In genomic region chr11:118790357-118791014, GRCh38 we compare ENCODE assay signal across 8 cellular contexts. TPM values are rescaled to one million over a fixed set of nuclear protein-coding genes. Genes with fewer than 3 reads are reported as not detected.
A peak's percentile ranks its signal among the peaks of the same experiment; 100 is the strongest.
DNase-seq lines count a peak whose midpoint lies in the region; ATAC-seq and TF ChIP-seq lines count a peak whose summit lies in the region.

No MANE protein-coding gene starts in this region.

- DNase-seq in AG04450 (ENCODE audit: low read depth, low spot score) (no peak), OCI-M2 (lab: John Stamatoyannopoulos, UW; ENCODE audit: unreplicated experiment) (peak; percentile 55), fibroblast of villous mesenchyme (ENCODE audit: low read depth) (peak; percentile 78), nephron progenitor cell (peak; percentile 55), superior temporal gyrus (ENCODE audit: extremely low spot score) (peak; percentile 92)
- no peak for DNase-seq in activated T-helper 2 cell treated with anti-CD3 and anti-CD28 coated beads, Interferon-gamma antibody, Interleukin-2, Interleukin-4, amounts not matched to agents 10 μg/mL and 5 μg/mL and 100 μg/mL, durations not matched to agents 14 hours and 24 hours and 36 hours (ENCODE audit: low spot score)

- peak; percentile 60 for TF ChIP-seq CTCF in AG04450 (IDR thresholded peaks at IDR 0.05; ENCODE audit: low read depth, low read length)
- TF ChIP-seq CTCF in fibroblast of villous mesenchyme (IDR thresholded peaks at IDR 0.05; ENCODE audit: insufficient read depth, low read depth, low read length): peak; percentile 53
- peak; percentile 23 for TF ChIP-seq CTCF in nephron progenitor cell (IDR thresholded peaks at IDR 0.05)

- H3K27ac Mint-ChIP-seq in activated T-helper 2 cell treated with anti-CD3 and anti-CD28 coated beads, Interferon-gamma antibody, Interleukin-2, Interleukin-4, amounts not matched to agents 10 μg/mL and 5 μg/mL and 100 μg/mL, durations not matched to agents 14 hours and 24 hours and 36 hours: peak overlapping the region; percentile 96
- H3K27ac Mint-ChIP-seq in nephron progenitor cell: peak overlapping the region; percentile 98

- intact Hi-C loops in activated T-helper 2 cell treated with anti-CD3 and anti-CD28 coated beads, Interferon-gamma antibody, Interleukin-2, Interleukin-4, amounts not matched to agents 10 μg/mL and 5 μg/mL and 100 μg/mL, durations not matched to agents 14 hours and 24 hours and 36 hours (cut with micrococcal nuclease): loop anchor here (1.0 to 2.0 kb wide), 3 partner anchors 54 to 207 kb away; no protein-coding TSS in a partner anchor

- CTCF ChIA-PET in AG04450 (lab: Charles Lee): interaction anchor here (0.8 to 3.4 kb wide), 9 partner anchors 10 to 225 kb away, joined by 3 to 19 read pairs (median 4); no protein-coding TSS in a partner anchor

- H3K4me3 ChIP-seq in AG04450 (ENCODE audit: low read depth, low read length) (peak overlapping the region; percentile 91), fibroblast of villous mesenchyme (ENCODE audit: low read depth, low read length) (peak overlapping the region; percentile 93)

- H3K4me1 Mint-ChIP-seq in activated T-helper 2 cell treated with anti-CD3 and anti-CD28 coated beads, Interferon-gamma antibody, Interleukin-2, Interleukin-4, amounts not matched to agents 10 μg/mL and 5 μg/mL and 100 μg/mL, durations not matched to agents 14 hours and 24 hours and 36 hours (ENCODE audit: low read depth): peaks cover 33% of the 10 kb centered on the region
- peaks cover 35% of the 10 kb centered on the region for H3K4me1 Mint-ChIP-seq in nephron progenitor cell

- no peaks in the 10 kb centered on the region for H3K9me3 Mint-ChIP-seq in activated T-helper 2 cell treated with anti-CD3 and anti-CD28 coated beads, Interferon-gamma antibody, Interleukin-2, Interleukin-4, amounts not matched to agents 10 μg/mL and 5 μg/mL and 100 μg/mL, durations not matched to agents 14 hours and 24 hours and 36 hours
- H3K9me3 Mint-ChIP-seq in nephron progenitor cell: no peaks in the 10 kb centered on the region

- peak overlapping the region; percentile 97 for H3K4me3 Mint-ChIP-seq in activated T-helper 2 cell treated with anti-CD3 and anti-CD28 coated beads, Interferon-gamma antibody, Interleukin-2, Interleukin-4, amounts not matched to agents 10 μg/mL and 5 μg/mL and 100 μg/mL, durations not matched to agents 14 hours and 24 hours and 36 hours (ENCODE audit: low read depth)
- peak overlapping the region; percentile 97 for H3K4me3 Mint-ChIP-seq in nephron progenitor cell

- H3K36me3 Mint-ChIP-seq in activated T-helper 2 cell treated with anti-CD3 and anti-CD28 coated beads, Interferon-gamma antibody, Interleukin-2, Interleukin-4, amounts not matched to agents 10 μg/mL and 5 μg/mL and 100 μg/mL, durations not matched to agents 14 hours and 24 hours and 36 hours (ENCODE audit: low read depth): peaks cover 32% of the 10 kb centered on the region
- peaks cover 24% of the 10 kb centered on the region for H3K36me3 Mint-ChIP-seq in nephron progenitor cell (ENCODE audit: low read depth)

- peak; percentile 31 for ATAC-seq in GM18907 (IDR thresholded peaks at IDR 0.05; ENCODE audit: unreplicated experiment)
- peak; percentile 6 for ATAC-seq in HG03520 (IDR thresholded peaks at IDR 0.05; ENCODE audit: unreplicated experiment)

- no peaks in the 10 kb centered on the region; the same call in 1 of the 2 replicates for H3K9me3 ChIP-seq in AG04450 (ENCODE audit: control insufficient read depth, insufficient read depth, low read length)

- H3K27me3 Mint-ChIP-seq in activated T-helper 2 cell treated with anti-CD3 and anti-CD28 coated beads, Interferon-gamma antibody, Interleukin-2, Interleukin-4, amounts not matched to agents 10 μg/mL and 5 μg/mL and 100 μg/mL, durations not matched to agents 14 hours and 24 hours and 36 hours (ENCODE audit: low read depth): no peaks in the 10 kb centered on the region
- H3K27me3 Mint-ChIP-seq in nephron progenitor cell (ENCODE audit: low read depth, poor library complexity): no peaks in the 10 kb centered on the region

- H3K27me3 ChIP-seq in AG04450 (ENCODE audit: control insufficient read depth, insufficient read depth, low read length): no peaks in the 10 kb centered on the region

- H3K27ac ChIP-seq in AG04450 (ENCODE audit: low read depth, low read length): peak overlapping the region; percentile 97

- POLR2A ChIA-PET in AG04450 (lab: Yijun Ruan, JAX): interaction anchor here (0.5 to 1.7 kb wide), 9 partner anchors 10 to 137 kb away, joined by 3 to 16 read pairs (median 4); partner anchors contain the start of gene BCL9L

RNA-seq across cellular contexts. Expression of gene DDX6, which starts 0.5 kb away (rescaled TPM):
- polyA plus RNA-seq in AG04450 (2011; rRNA removed): 68.8 and 81.8 TPM in 2 replicates
- polyA minus RNA-seq in AG04450 (2011; rRNA and poly(A)+ RNA removed): 128 and 199 TPM in 2 replicates
- total RNA-seq in activated T-helper 2 cell treated with anti-CD3 and anti-CD28 coated beads, Interferon-gamma antibody, Interleukin-2, Interleukin-4, amounts not matched to agents 10 μg/mL and 5 μg/mL and 100 μg/mL, durations not matched to agents 14 hours and 24 hours and 36 hours: 132 and 135 TPM in 2 replicates
- 91.8 and 132 TPM in 2 replicates for total RNA-seq in fibroblast of villous mesenchyme

Comparison
In these comparisons a context has a peak if more than half of its experiments do, and no peak if none do; other contexts are left out.
1. DNase-seq: peak in OCI-M2 (single experiment), fibroblast of villous mesenchyme (single experiment), nephron progenitor cell (single experiment) and superior temporal gyrus (single experiment); none in AG04450 (single experiment) and activated T-helper 2 cell treated with anti-CD3 and anti-CD28 coated beads, Interferon-gamma antibody, Interleukin-2, Interleukin-4, amounts not matched to agents 10 μg/mL and 5 μg/mL and 100 μg/mL, durations not matched to agents 14 hours and 24 hours and 36 hours (single experiment).
2. Peak in every context shown above with its lines, with median percentiles within 50 percentile points of each other: CTCF ChIP-seq.